In the genomic region with DNA sequence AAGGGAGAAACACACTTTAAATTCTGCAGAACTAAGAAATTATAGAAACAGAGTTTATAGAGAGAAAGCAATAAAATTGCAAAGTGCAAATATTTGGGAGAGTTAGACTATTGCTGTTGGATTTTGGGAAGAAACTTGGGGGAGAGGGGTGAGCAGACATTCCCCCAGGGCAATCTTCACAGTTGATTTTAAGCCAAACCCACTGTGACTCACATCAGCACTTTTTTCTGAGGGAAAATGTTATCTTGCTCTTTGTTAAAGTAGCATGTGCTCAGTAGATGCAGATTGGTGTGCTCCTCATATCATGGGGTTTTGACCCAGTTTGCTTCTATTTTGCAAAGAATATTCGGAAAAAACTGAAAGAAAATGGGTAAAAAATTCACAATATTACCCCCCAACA, we compare ENCODE assay signal across 21 cellular contexts.
DNase-seq lines count a peak whose midpoint lies in the region; ATAC-seq and TF ChIP-seq lines count a peak whose summit lies in the region.
"Had no signal": no experiment of that assay in that cellular context is flagged by ENCODE, and none has a peak within 500 bp of the region (broad histone marks: within the 10 kb centered on the region; RNA-seq: fewer than 3 reads in every experiment).

No MANE protein-coding gene starts in this region.

- no peaks in the 10 kb centered on the region for H3K4me1 ChIP-seq in smooth muscle cell (ENCODE audit: low read depth)
- H3K4me1 ChIP-seq in sigmoid colon, result peaks cover 0 to 14% (median 0%) of the 10 kb centered on the region in 4 donors
- H3K4me1 ChIP-seq: BLaER1, Caco-2 had no signal

- no peak for TF ChIP-seq POLR2A in sigmoid colon (IDR thresholded peaks at IDR 0.05)

- H4K20me1 ChIP-seq in smooth muscle cell (ENCODE audit: low read depth), result no peaks in the 10 kb centered on the region
- H4K20me1 ChIP-seq: BLaER1 had no signal

- no peaks in the 10 kb centered on the region for H3K9me3 ChIP-seq in smooth muscle cell (replicated peaks; ENCODE audit: low read depth)
- no peaks in the 10 kb centered on the region for H3K9me3 ChIP-seq in sigmoid colon
- H3K9me3 ChIP-seq: BLaER1, Caco-2 had no signal

- H2AFZ ChIP-seq in smooth muscle cell (ENCODE audit: low read depth), result no peak overlapping the region

- H3K4me2 ChIP-seq in smooth muscle cell, result peak overlapping the region; percentile 8
- H3K4me2 ChIP-seq: BLaER1 had no signal

- TF ChIP-seq CTCF in smooth muscle cell (IDR thresholded peaks at IDR 0.05; ENCODE audit: borderline replicate concordance, insufficient read depth, poor library complexity, severe bottlenecking) (no peak), omental fat pad (IDR thresholded peaks at IDR 0.05) (no peak), sigmoid colon (IDR thresholded peaks at IDR 0.05) (no peak)

- WGBS in smooth muscle cell (ENCODE audit: low lambda C conversion rate), result 68% methylated on average over 1 of the region's 1 CpG
- WGBS in sigmoid colon, 2 donors, result 75 to 77% methylated on average over 1 of the region's 1 CpG

- no peak overlapping the region for H3K9ac ChIP-seq in smooth muscle cell (ENCODE audit: low read depth)
- H3K9ac ChIP-seq: BLaER1 had no signal

- H3K36me3 ChIP-seq in smooth muscle cell (ENCODE audit: low read depth), result no peaks in the 10 kb centered on the region
- no peaks in the 10 kb centered on the region for H3K36me3 ChIP-seq in sigmoid colon
- H3K36me3 ChIP-seq: BLaER1 had no signal

- peak; percentile 16 for DNase-seq in H4 (ENCODE audit: low spot score)
- peak; percentile 15 for DNase-seq in RPMI7951 (ENCODE audit: low read depth)
- DNase-seq in iris pigment epithelial cell (ENCODE audit: low read depth), result peak; percentile 10
- DNase-seq in smooth muscle cell (lab: John Stamatoyannopoulos, UW; ENCODE audit: unreplicated experiment), result no peak
- no peak for DNase-seq in NCI-H2029 (lab: John Stamatoyannopoulos, UW)
- no peak for DNase-seq in omental fat pad (ENCODE audit: low spot score)
- DNase-seq in sigmoid colon, result no peak
- DNase-seq: Caco-2; CD4-positive, alpha-beta T cell; DND-41; GDM1; GOT3; NCI-H1417 treated with DMSO at 0.1 percent for 48 hours; NCI-H187; NCI-H2107; NCI-H510A; NCI-H748 treated with DMSO at 0.1 percent for 48 hours; NK-92 treated with Interleukin-12 subunit alpha and Interleukin-12 subunit beta, amount 100 ng/mL, for 24 hours; SIG-M5 had no signal

- H3K27ac ChIP-seq in smooth muscle cell (ENCODE audit: low read depth), result no peak overlapping the region
- H3K27ac ChIP-seq in sigmoid colon, result no peak overlapping the region
- H3K27ac ChIP-seq: BLaER1 had no signal

- no peaks in the 10 kb centered on the region for H3F3A ChIP-seq in smooth muscle cell (ENCODE audit: low read depth)

- no peak overlapping the region for H3K4me3 ChIP-seq in smooth muscle cell
- H3K4me3 ChIP-seq in sigmoid colon, result no peak overlapping the region
- H3K4me3 ChIP-seq: BLaER1 had no signal

- no peaks in the 10 kb centered on the region for H3K27me3 ChIP-seq in smooth muscle cell (ENCODE audit: low read depth)
- no peaks in the 10 kb centered on the region for H3K27me3 ChIP-seq in sigmoid colon
- H3K27me3 ChIP-seq: BLaER1 had no signal

- TF ChIP-seq EP300 in sigmoid colon (IDR thresholded peaks at IDR 0.05), result no peak

- intact Hi-C loops in sigmoid colon (cut with DNase I), result no loop called here

- no peaks in the 10 kb centered on the region for H3K79me2 ChIP-seq in smooth muscle cell (ENCODE audit: low read depth)

- no peak for ATAC-seq in omental fat pad (ENCODE audit: low FRiP score)
- ATAC-seq: HCT116 had no signal

Comparison
In these comparisons a context has a peak if more than half of its experiments do, and no peak if none do; other contexts are left out.
1. DNase-seq: peak in H4 (single experiment), RPMI7951 (single experiment) and iris pigment epithelial cell (single experiment); none in smooth muscle cell (single experiment), NCI-H2029 (single experiment), omental fat pad (single experiment) and sigmoid colon (single experiment).